Comparison of ENCODE assay signal across 7 cellular contexts in the genomic region with DNA sequence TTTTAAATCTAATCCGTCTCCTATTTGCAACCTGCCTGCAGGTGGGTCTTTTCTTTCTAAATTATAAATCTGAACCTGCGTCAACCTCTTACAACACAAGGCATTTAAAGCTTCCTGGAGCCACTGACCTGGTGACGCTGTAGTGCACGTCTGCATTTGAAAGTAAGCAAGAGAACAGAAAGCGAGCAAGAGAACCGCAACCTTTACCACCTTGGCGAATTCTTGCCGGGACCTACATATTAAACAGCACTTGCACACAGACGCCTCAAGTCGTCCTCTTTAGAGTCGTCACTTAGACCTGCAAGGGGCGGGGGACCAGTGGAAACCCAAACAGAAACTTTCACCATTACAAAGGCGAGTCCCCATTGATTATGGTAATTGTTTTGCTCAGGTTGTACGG. TPM values are rescaled to one million over a fixed set of nuclear protein-coding genes. Genes with fewer than 3 reads are reported as not detected.
A peak's percentile ranks its signal among the peaks of the same experiment; 100 is the strongest.
DNase-seq lines count a peak whose midpoint lies in the region; ATAC-seq and TF ChIP-seq lines count a peak whose summit lies in the region.

No MANE protein-coding gene starts in this region.

- peak overlapping the region; percentile 86 for H3K4me2 ChIP-seq in smooth muscle cell

- peak overlapping the region; percentile 27 for H3K4me3 ChIP-seq in fibroblast of mammary gland (ENCODE audit: control insufficient read depth, low read depth, low read length)
- peak overlapping the region; percentile 44 for H3K4me3 ChIP-seq in smooth muscle cell
- H3K4me3 ChIP-seq in colonic mucosa: no peak overlapping the region

- ATAC-seq in GM21423 (IDR thresholded peaks at IDR 0.05; ENCODE audit: unreplicated experiment) (peak; percentile 65), HG03460 (IDR thresholded peaks at IDR 0.05; ENCODE audit: unreplicated experiment) (peak; percentile 56)

- DNase-seq in fibroblast of mammary gland (ENCODE audit: low read depth) (no peak), smooth muscle cell (lab: John Stamatoyannopoulos, UW; ENCODE audit: unreplicated experiment) (no peak), DMS153 (lab: John Stamatoyannopoulos, UW) (no peak), colonic mucosa (no peak)
- DNase-seq in activated effector memory CD4-positive, alpha-beta T cell treated with anti-CD3 and anti-CD28 coated beads, Interleukin-2, amount 50 U/mL, for 16 hours: no peak

- peaks cover 91% of the 10 kb centered on the region for H3K79me2 ChIP-seq in smooth muscle cell (ENCODE audit: low read depth)

- intact Hi-C loops in colonic mucosa (cut with DNase I): no loop called here

- H3K27me3 ChIP-seq in smooth muscle cell (ENCODE audit: low read depth) (no peaks in the 10 kb centered on the region), colonic mucosa (peaks cover 11% of the 10 kb centered on the region)

- peaks cover 98% of the 10 kb centered on the region for H4K20me1 ChIP-seq in smooth muscle cell (ENCODE audit: low read depth)

- peak overlapping the region; percentile 46 for H2AFZ ChIP-seq in smooth muscle cell (ENCODE audit: low read depth)

- H3F3A ChIP-seq in smooth muscle cell (ENCODE audit: low read depth): peaks cover 2% of the 10 kb centered on the region

- 36% methylated on average over 14 of the region's 14 CpGs for WGBS in smooth muscle cell (ENCODE audit: low lambda C conversion rate)

- peaks cover 96% of the 10 kb centered on the region for H3K4me1 ChIP-seq in smooth muscle cell (ENCODE audit: low read depth)
- no peaks in the 10 kb centered on the region for H3K4me1 ChIP-seq in colonic mucosa

- H3K36me3 ChIP-seq in smooth muscle cell (ENCODE audit: low read depth) (no peaks in the 10 kb centered on the region), colonic mucosa (no peaks in the 10 kb centered on the region)

- TF ChIP-seq CTCF in fibroblast of mammary gland (conservative IDR thresholded peaks at IDR 0.05; ENCODE audit: control insufficient read depth, insufficient read depth, low read depth, low read length) (no peak), smooth muscle cell (IDR thresholded peaks at IDR 0.05; ENCODE audit: borderline replicate concordance, insufficient read depth, poor library complexity, severe bottlenecking) (no peak), colonic mucosa (IDR thresholded peaks at IDR 0.05) (no peak)

- H3K9ac ChIP-seq in smooth muscle cell (ENCODE audit: low read depth) (peak overlapping the region; percentile 60), colonic mucosa (ENCODE audit: low read depth in 2 of 2, low read length in 2 of 2) (no peak overlapping the region)

- H3K27ac ChIP-seq in smooth muscle cell (ENCODE audit: low read depth): peak overlapping the region; percentile 59
- no peak overlapping the region for H3K27ac ChIP-seq in colonic mucosa

- H3K9me3 ChIP-seq in smooth muscle cell (replicated peaks; ENCODE audit: low read depth) (no peaks in the 10 kb centered on the region), colonic mucosa (no peaks in the 10 kb centered on the region)

RNA-seq across cellular contexts. Expression of a gene that starts 9.5 kb away (rescaled TPM):
- total RNA-seq in smooth muscle cell (31.1 and 31.2 TPM in 2 replicates), colonic mucosa (1 to 10 TPM; 1.8 to 8.0 TPM)
- 68.2 and 70.4 TPM in 2 replicates for polyA plus RNA-seq in smooth muscle cell
